Comparison of ENCODE assay signal across 8 cellular contexts in the genomic region with DNA sequence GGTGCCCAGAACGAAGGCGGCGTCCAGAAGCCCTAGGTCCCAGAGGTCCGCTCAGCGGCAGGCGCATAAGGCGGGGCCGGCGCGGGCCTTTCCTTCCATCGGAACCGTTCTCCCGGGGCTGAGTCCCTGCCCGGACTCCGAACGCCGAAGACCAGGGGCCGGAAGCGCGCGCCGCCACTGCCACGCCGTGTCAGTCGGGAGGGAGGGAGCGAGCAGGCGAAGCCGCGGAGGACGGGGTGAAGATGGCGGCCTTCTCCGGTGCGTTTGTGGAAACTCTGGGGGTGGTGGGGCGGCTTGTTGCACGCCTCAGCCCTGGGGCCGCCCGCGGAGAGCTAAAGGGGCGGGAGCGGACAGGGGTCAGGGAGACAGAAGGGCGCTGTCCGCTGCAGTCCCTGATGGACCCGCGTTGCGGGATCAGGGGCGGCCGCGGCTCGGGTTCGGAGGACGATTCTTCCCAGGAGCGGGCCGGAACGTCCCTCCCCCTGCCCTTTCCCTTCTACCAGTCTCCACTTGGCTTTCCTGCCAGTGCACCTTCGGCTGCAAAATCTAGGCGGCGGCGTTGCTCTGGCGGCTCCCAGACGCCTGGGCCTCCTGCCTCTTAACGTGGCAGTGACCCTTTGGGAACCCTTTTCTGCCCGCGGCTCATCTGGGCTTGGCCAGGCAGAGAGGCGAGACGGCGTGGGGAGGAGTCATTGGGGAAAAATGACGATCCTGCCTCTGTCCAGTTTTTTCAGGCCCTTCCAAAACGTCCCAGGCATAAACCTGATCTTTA. TPM values are rescaled to one million over a fixed set of nuclear protein-coding genes. Genes with fewer than 3 reads are reported as not detected.
DNase-seq lines count a peak whose midpoint lies in the region; ATAC-seq and TF ChIP-seq lines count a peak whose summit lies in the region.

A gene (plus strand): TSS at position 177 of the 772 bp plus-strand sequence. CDS start 66 bp downstream, at position 243.

- H3K27me3 Mint-ChIP-seq in activated B cell treated with CpG ODN at 0.5 μM for 24 hours, result no peaks in the 10 kb centered on the region

- H3K27ac Mint-ChIP-seq in activated B cell treated with CpG ODN at 0.5 μM for 24 hours, result peak within 1 kb of the TSS; percentile 91

- DNase-seq in ACHN (peak; percentile 91), NCI-H2196 (lab: John Stamatoyannopoulos, UW; ENCODE audit: unreplicated experiment) (peak; percentile 89), activated B cell treated with CpG ODN at 0.5 μM for 24 hours (peak; percentile 83), cardiac fibroblast (ENCODE audit: low read depth in 2 of 2) (peak; percentile 89 to 91), inferior parietal cortex (ENCODE audit: extremely low spot score) (peak; percentile 84), spleen (peak; percentile 97)

- H3K27me3 ChIP-seq in spleen (replicated peaks in 1 of 7), result no peaks in the 10 kb centered on the region

- H3K36me3 Mint-ChIP-seq in activated B cell treated with CpG ODN at 0.5 μM for 24 hours (ENCODE audit: low read depth), result peaks cover 25% of the 10 kb centered on the region

- H3K9me3 ChIP-seq in spleen, result no peaks in the 10 kb centered on the region

- peak in 1 of 3 donors; percentile 46 for TF ChIP-seq POLR2A in spleen (IDR thresholded peaks at IDR 0.05)

- peaks cover 0 to 27% (median 19%) of the 10 kb centered on the region in 6 donors for H3K36me3 ChIP-seq in spleen

- H3K4me3 ChIP-seq in cardiac fibroblast (replicated peaks in 1 of 2; ENCODE audit: low read depth in 2 of 2, low read length in 2 of 2), result peak within 1 kb of the TSS; percentile 94 to 95
- H3K4me3 ChIP-seq in spleen, result peak within 1 kb of the TSS; percentile 81 to 99 (median 93)

- peak within 1 kb of the TSS; percentile 86 to 92 (median 90) for H3K27ac ChIP-seq in spleen

- POLR2A ChIA-PET in activated B cell treated with CpG ODN at 0.5 μM for 24 hours (lab: Charles Lee), result interaction anchor here (1.6 to 2.0 kb wide), 2 partner anchors 15 to 31 kb away, joined by 5 to 19 read pairs; a partner anchor contains a TSS

- CTCF ChIA-PET in activated B cell treated with CpG ODN at 0.5 μM for 24 hours (lab: Charles Lee), result interaction anchor here (5.2 kb wide), 1 partner anchor 14 kb away, joined by 29 read pairs; no protein-coding TSS in a partner anchor

- peak within 1 kb of the TSS; percentile 95 for H3K4me3 Mint-ChIP-seq in activated B cell treated with CpG ODN at 0.5 μM for 24 hours

- H3K4me1 ChIP-seq in spleen, result peaks cover 10 to 45% (median 37%) of the 10 kb centered on the region in 6 donors

- WGBS in spleen, 5 donors, result 0 to 1% (median 0%) methylated on average over 26 to 68 of the region's 68 CpGs

- ATAC-seq in GM18868 (IDR thresholded peaks at IDR 0.05; ENCODE audit: unreplicated experiment), result peak; percentile 92
- peak; percentile 90 for ATAC-seq in HG03103 (IDR thresholded peaks at IDR 0.05; ENCODE audit: low read depth, unreplicated experiment)
- ATAC-seq in activated B cell treated with CpG ODN at 0.5 μM for 24 hours (ENCODE audit: low read depth), result peak; percentile 93

- intact Hi-C loops in activated B cell treated with CpG ODN at 0.5 μM for 24 hours (cut with micrococcal nuclease) (loop anchor here (1.0 kb wide), 2 partner anchors 31 to 450 kb away; a partner anchor contains a TSS), spleen (cut with DNase I; ENCODE audit: low total_unique reads) (no loop called here)

- peaks cover 29% of the 10 kb centered on the region for H3K4me1 Mint-ChIP-seq in activated B cell treated with CpG ODN at 0.5 μM for 24 hours

- no peaks in the 10 kb centered on the region for H3K9me3 Mint-ChIP-seq in activated B cell treated with CpG ODN at 0.5 μM for 24 hours

- in situ Hi-C loops in ACHN (cut with HindIII; ENCODE audit: low pct_ligation_motif_present, low pct_unique_long_range_greater_than_20kb, low sequenced_read_pairs), result no loop called here

- no peak for TF ChIP-seq CTCF in activated B cell treated with CpG ODN at 0.5 μM for 24 hours (IDR thresholded peaks at IDR 0.05)
- TF ChIP-seq CTCF in cardiac fibroblast (IDR thresholded peaks at IDR 0.05; ENCODE audit: low read depth, low read length), result no peak
- peak in 2 of 11 experiments; percentile 6 to 15 for TF ChIP-seq CTCF in spleen (IDR thresholded peaks at IDR 0.05 in 8 of 11, conservative IDR thresholded peaks at IDR 0.05 in 3 of 11)

RNA-seq across cellular contexts. Expression of the gene that starts here (rescaled TPM):
- total RNA-seq in activated B cell treated with CpG ODN at 0.5 μM for 24 hours (72.4 and 74.4 TPM in 2 replicates), spleen (10 to 100 TPM; 45.6 to 62.0 (median 56.5) TPM)
- polyA plus RNA-seq in spleen, result 10 to 100 TPM; 32.6 to 47.3 (median 42.5) TPM

Comparison
In these comparisons a context has a peak if more than half of its experiments do, and no peak if none do; other contexts are left out.
1. Peak in every context shown above with its lines: DNase-seq, ATAC-seq, H3K4me3 ChIP-seq and H3K27ac ChIP-seq.